In the genomic region with DNA sequence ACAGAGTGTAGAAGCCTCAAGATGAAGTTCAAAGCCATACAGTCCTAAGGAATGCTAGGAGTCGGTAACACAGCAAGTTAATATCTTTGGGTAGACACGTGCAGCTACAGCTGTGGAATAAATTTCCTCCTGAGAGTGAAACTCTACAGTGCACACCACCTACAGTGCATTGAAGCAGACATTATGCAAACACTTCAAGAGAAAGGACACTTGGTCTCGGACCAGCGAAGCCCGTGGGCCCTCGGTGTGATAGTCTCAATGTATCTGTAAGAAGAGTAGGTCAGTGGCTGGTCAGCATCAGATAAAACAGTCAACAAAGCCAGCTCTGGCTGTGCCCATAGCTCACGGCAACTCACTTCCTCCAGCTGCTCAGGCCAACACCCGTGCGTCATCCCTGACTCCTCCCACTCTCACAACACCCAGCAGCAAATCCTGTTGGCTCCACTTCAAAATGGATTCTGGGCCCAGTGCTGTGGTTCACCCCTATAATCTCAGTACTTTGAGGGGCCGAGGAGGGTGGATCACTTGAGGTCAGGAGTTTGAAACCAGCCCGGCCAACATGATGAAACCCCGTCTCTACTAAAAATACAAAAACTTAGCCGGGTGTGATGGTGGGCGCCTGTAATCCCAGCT, we compare ENCODE assay signal across 8 cellular contexts. TPM values are rescaled to one million over a fixed set of nuclear protein-coding genes. Genes with fewer than 3 reads are reported as not detected.
DNase-seq lines count a peak whose midpoint lies in the region; ATAC-seq, FAIRE-seq and TF ChIP-seq lines count a peak whose summit lies in the region.
"Not testable (repeated sequence)": the region's sequence is repeated elsewhere in the genome, so short reads cannot be mapped to it uniquely, and the experiment has no call there.

No MANE protein-coding gene starts in this region.

- not testable (repeated sequence) for DNase-seq in GM12891 (ENCODE audit: insufficient read length, low spot score); Panc1 (ENCODE audit: low read depth, low spot score); activated naive CD4-positive, alpha-beta T cell treated with anti-CD3 and anti-CD28 coated beads, Interleukin-2, amount 10 ng/mL, durations not matched to agents 7 days and 5 days; testis
- peak; percentile 62 for DNase-seq in fibroblast of the aortic adventitia (ENCODE audit: low read depth)

- intact Hi-C loops in Panc1 (cut with micrococcal nuclease; ENCODE audit: unreplicated experiment); testis (cut with DNase I; ENCODE audit: low total_unique reads): not testable (repeated sequence)

- FAIRE-seq in GM12891 (lab: Jason Lieb, UNC) = peak; percentile 84

- H3K36me3 ChIP-seq in Panc1 (ENCODE audit: control insufficient read depth, insufficient read depth, low read length); mucosa of stomach (ENCODE audit: control insufficient read depth, insufficient read depth, low read length); testis (ENCODE audit: low read depth, missing control alignments): not testable (repeated sequence)

- H3K4me1 ChIP-seq in Panc1 (ENCODE audit: control insufficient read depth, insufficient read depth, low read length); testis: not testable (repeated sequence)
- peaks cover 19% of the 10 kb centered on the region for H3K4me1 ChIP-seq in mucosa of stomach (ENCODE audit: control insufficient read depth, insufficient read depth, low read length)

- TF ChIP-seq POLR2A in GM12891 (IDR thresholded peaks at IDR 0.05; ENCODE audit: low read depth, low read length); testis (IDR thresholded peaks at IDR 0.05): not testable (repeated sequence)

- H3K27ac Mint-ChIP-seq in activated naive CD4-positive, alpha-beta T cell treated with anti-CD3 and anti-CD28 coated beads, Interleukin-2, amount 10 ng/mL, durations not matched to agents 7 days and 5 days = peak overlapping the region; percentile 63

- 40 to 46% methylated on average over 12 to 14 of the region's 14 CpGs for WGBS in testis, 2 donors

- H3K36me3 Mint-ChIP-seq in activated naive CD4-positive, alpha-beta T cell treated with anti-CD3 and anti-CD28 coated beads, Interleukin-2, amount 10 ng/mL, durations not matched to agents 7 days and 5 days = not testable (repeated sequence)

- CTCF ChIA-PET in Panc1 (lab: Charles Lee) = not testable (repeated sequence)
- CTCF ChIA-PET in activated naive CD4-positive, alpha-beta T cell treated with anti-CD3 and anti-CD28 coated beads, Interleukin-2, amount 10 ng/mL, durations not matched to agents 7 days and 5 days (lab: Charles Lee) = interaction anchor here (1.3 kb wide), 1 partner anchor 13 kb away, joined by 3 read pairs; no protein-coding TSS in a partner anchor

- peak overlapping the region; percentile 8 for H3K9ac ChIP-seq in mucosa of stomach (ENCODE audit: low read length)

- BruUV-seq in Panc1 (replicated peaks; lab: Mats Ljungman, UMichigan) = not testable (repeated sequence)

- not testable (repeated sequence) for H3K4me3 ChIP-seq in Panc1 (ENCODE audit: low read depth in 2 of 2, low read length in 2 of 2); fibroblast of the aortic adventitia (ENCODE audit: low read depth, low read length); mucosa of stomach (ENCODE audit: low read length); testis

- H3K4me3 Mint-ChIP-seq in activated naive CD4-positive, alpha-beta T cell treated with anti-CD3 and anti-CD28 coated beads, Interleukin-2, amount 10 ng/mL, durations not matched to agents 7 days and 5 days = not testable (repeated sequence)

- ATAC-seq in GM21447 (IDR thresholded peaks at IDR 0.05; ENCODE audit: unreplicated experiment) = peak; percentile 44
- ATAC-seq in HG03196 (IDR thresholded peaks at IDR 0.05; ENCODE audit: unreplicated experiment) = peak; percentile 39
- ATAC-seq in Panc1 = peak; percentile 74

- not testable (repeated sequence) for H3K27me3 Mint-ChIP-seq in activated naive CD4-positive, alpha-beta T cell treated with anti-CD3 and anti-CD28 coated beads, Interleukin-2, amount 10 ng/mL, durations not matched to agents 7 days and 5 days

- not testable (repeated sequence) for TF ChIP-seq CTCF in Panc1 (IDR thresholded peaks at IDR 0.05); fibroblast of the aortic adventitia (IDR thresholded peaks at IDR 0.05; ENCODE audit: insufficient read depth, low read length); testis (IDR thresholded peaks at IDR 0.05)

- not testable (repeated sequence) for H3K27me3 ChIP-seq in Panc1 (ENCODE audit: control insufficient read depth, insufficient read depth, low read length); mucosa of stomach (ENCODE audit: control insufficient read depth, insufficient read depth, low read length); testis

- in situ Hi-C loops in Panc1 (cut with HindIII; ENCODE audit: low pct_unique_long_range_greater_than_20kb, low sequenced_read_pairs) = not testable (repeated sequence)

- peaks cover 36% of the 10 kb centered on the region for H3K4me1 Mint-ChIP-seq in activated naive CD4-positive, alpha-beta T cell treated with anti-CD3 and anti-CD28 coated beads, Interleukin-2, amount 10 ng/mL, durations not matched to agents 7 days and 5 days

- H3K27ac ChIP-seq in Panc1 (ENCODE audit: low read length) = not testable (repeated sequence)
- H3K27ac ChIP-seq in testis = peak overlapping the region; percentile 20 to 65

- H3K9me3 Mint-ChIP-seq in activated naive CD4-positive, alpha-beta T cell treated with anti-CD3 and anti-CD28 coated beads, Interleukin-2, amount 10 ng/mL, durations not matched to agents 7 days and 5 days = not testable (repeated sequence)

- POLR2A ChIA-PET in Panc1 (lab: Charles Lee) = not testable (repeated sequence)

- H3K9me3 ChIP-seq in Panc1 (ENCODE audit: control insufficient read depth, insufficient read depth, low read depth, low read length); mucosa of stomach (ENCODE audit: control insufficient read depth, low read length); testis: not testable (repeated sequence)

TF ChIP-seq in GM12891, 5 proteins besides CTCF, POLR2A, EP300 and RAD21:
- TF ChIP-seq POU2F2 (IDR thresholded peaks at IDR 0.05; ENCODE audit: low read depth, low read length) = peak; percentile 70; the same call in 1 of the 2 replicates

RNA-seq across cellular contexts. Expression of gene SERHL2, which starts 16.4 kb away (rescaled TPM):
- 1.2 TPM for polyA plus RNA-seq in GM12891 (2012; ENCODE audit: low read depth, missing spikeins)
- total RNA-seq in Panc1 (2021; ENCODE audit: unreplicated experiment) (1.6 TPM), fibroblast of the aortic adventitia (ENCODE audit: low replicate concordance) (2.0 and 2.2 TPM in 2 replicates), testis (1 to 10 TPM; 6.9 to 8.8 TPM)
- 4.7 TPM for polyA plus RNA-seq in Panc1 (2012; ENCODE audit: insufficient read length)
- 11.3 TPM for polyA plus RNA-seq in testis (ENCODE audit: insufficient read depth, low read depth, low replicate concordance)

RNA-seq across cellular contexts. Expression of gene RRP7A, which starts 17.7 kb away (rescaled TPM):
- polyA plus RNA-seq in GM12891 (2012; ENCODE audit: low read depth, missing spikeins) = 26.5 TPM
- total RNA-seq in Panc1 (2021; ENCODE audit: unreplicated experiment) = 29.8 TPM
- 18.3 TPM for polyA plus RNA-seq in Panc1 (2012; ENCODE audit: insufficient read length)
- 12.0 and 18.6 TPM in 2 replicates for total RNA-seq in fibroblast of the aortic adventitia (ENCODE audit: low replicate concordance)
- total RNA-seq in testis = 10 to 100 TPM; 30.8 to 43.3 TPM
- polyA plus RNA-seq in testis (ENCODE audit: insufficient read depth, low read depth, low replicate concordance) = 62.8 TPM
